In genomic region chr15:93037341-93038063, GRCh38 we compare ENCODE assay signal across 9 cellular contexts. TPM values are rescaled to one million over a fixed set of nuclear protein-coding genes. Genes with fewer than 3 reads are reported as not detected.
DNase-seq lines count a peak whose midpoint lies in the region; ATAC-seq and TF ChIP-seq lines count a peak whose summit lies in the region.
"Had no signal": no experiment of that assay in that cellular context is flagged by ENCODE, and none has a peak within 500 bp of the region (broad histone marks: within the 10 kb centered on the region; RNA-seq: fewer than 3 reads in every experiment).

No MANE protein-coding gene starts in this region.

- intact Hi-C loops in PC-3 (cut with micrococcal nuclease), result no loop called here

- H3K27me3 ChIP-seq in PC-3 (ENCODE audit: low read length), result no peaks in the 10 kb centered on the region

- DNase-seq in GM04504 (ENCODE audit: low read depth) (peak; percentile 20), PC-3 (no peak), fibroblast of villous mesenchyme (ENCODE audit: low read depth) (peak; percentile 68), putamen (ENCODE audit: low spot score) (peak; percentile 54), 8988T (no peak), NCI-H2029 (lab: John Stamatoyannopoulos, UW) (no peak)
- no peak for DNase-seq in stimulated activated naive B cell treated with anti-CD40 and anti-IgM and Interleukin-4, amounts not matched to agents 10 μg/mL and 1 μg/mL and 100 μg/mL, for 72 hours
- no peak for DNase-seq in stimulated activated naive CD8-positive, alpha-beta T cell treated with anti-CD3 and anti-CD28 coated beads, Interleukin-15, amount 100 ng/mL, for 72 hours

- peaks cover 12 to 24% of the 10 kb centered on the region in 2 donors for H3K4me1 Mint-ChIP-seq in stimulated activated naive B cell treated with anti-CD40 and anti-IgM and Interleukin-4, amounts not matched to agents 10 μg/mL and 1 μg/mL and 100 μg/mL, for 72 hours
- peaks cover 16% of the 10 kb centered on the region for H3K4me1 Mint-ChIP-seq in stimulated activated naive CD8-positive, alpha-beta T cell treated with anti-CD3 and anti-CD28 coated beads, Interleukin-15, amount 100 ng/mL, for 72 hours

- H3K27ac Mint-ChIP-seq in stimulated activated naive B cell treated with anti-CD40 and anti-IgM and Interleukin-4, amounts not matched to agents 10 μg/mL and 1 μg/mL and 100 μg/mL, for 72 hours, result no peak overlapping the region
- no peak overlapping the region for H3K27ac Mint-ChIP-seq in stimulated activated naive CD8-positive, alpha-beta T cell treated with anti-CD3 and anti-CD28 coated beads, Interleukin-15, amount 100 ng/mL, for 72 hours
- H3K27ac Mint-ChIP-seq: T-helper 2 cell treated with Interferon-gamma antibody and Interleukin-4, amounts not matched to agents 5 μg/mL and 100 μg/mL, for 36 hours had no signal

- H3K27ac ChIP-seq in PC-3 (ENCODE audit: low read length), result no peak overlapping the region

- TF ChIP-seq CTCF in PC-3 (conservative IDR thresholded peaks at IDR 0.05; ENCODE audit: low read depth, low read length) (no peak), fibroblast of villous mesenchyme (IDR thresholded peaks at IDR 0.05; ENCODE audit: insufficient read depth, low read depth, low read length) (no peak)

- CTCF ChIA-PET in PC-3 (lab: Charles Lee), result no interaction called here

- H3K27me3 Mint-ChIP-seq in stimulated activated naive B cell treated with anti-CD40 and anti-IgM and Interleukin-4, amounts not matched to agents 10 μg/mL and 1 μg/mL and 100 μg/mL, for 72 hours, result peaks cover 16 to 33% of the 10 kb centered on the region in 2 donors
- H3K27me3 Mint-ChIP-seq in stimulated activated naive CD8-positive, alpha-beta T cell treated with anti-CD3 and anti-CD28 coated beads, Interleukin-15, amount 100 ng/mL, for 72 hours, result no peaks in the 10 kb centered on the region

- H3K36me3 Mint-ChIP-seq in stimulated activated naive B cell treated with anti-CD40 and anti-IgM and Interleukin-4, amounts not matched to agents 10 μg/mL and 1 μg/mL and 100 μg/mL, for 72 hours, result no peaks in the 10 kb centered on the region

- no peak overlapping the region for H2AFZ ChIP-seq in PC-3 (ENCODE audit: low read length)

- H3K4me1 ChIP-seq in PC-3 (ENCODE audit: insufficient read depth, low read length), result no peaks in the 10 kb centered on the region

- H3K9ac ChIP-seq in PC-3 (ENCODE audit: low read length), result no peak overlapping the region

- H3F3A ChIP-seq in PC-3 (ENCODE audit: low read length, unreplicated experiment), result no peaks in the 10 kb centered on the region

- POLR2A ChIA-PET in PC-3 (lab: Charles Lee; ENCODE audit: unreplicated experiment), result no interaction called here

- H3K4me3 Mint-ChIP-seq in stimulated activated naive B cell treated with anti-CD40 and anti-IgM and Interleukin-4, amounts not matched to agents 10 μg/mL and 1 μg/mL and 100 μg/mL, for 72 hours, result no peak overlapping the region
- no peak overlapping the region for H3K4me3 Mint-ChIP-seq in stimulated activated naive CD8-positive, alpha-beta T cell treated with anti-CD3 and anti-CD28 coated beads, Interleukin-15, amount 100 ng/mL, for 72 hours
- H3K4me3 Mint-ChIP-seq: T-helper 2 cell treated with Interferon-gamma antibody and Interleukin-4, amounts not matched to agents 5 μg/mL and 100 μg/mL, for 36 hours had no signal

- H3K36me3 ChIP-seq in PC-3 (ENCODE audit: low read depth, low read length), result no peaks in the 10 kb centered on the region

- H3K9me3 ChIP-seq in PC-3 (ENCODE audit: low read length), result no peaks in the 10 kb centered on the region

- BruUV-seq in PC-3 (replicated peaks; lab: Mats Ljungman, UMichigan), result no TSS peak

- H3K79me2 ChIP-seq in PC-3 (ENCODE audit: low read length), result no peaks in the 10 kb centered on the region

- H3K9me2 ChIP-seq in PC-3 (replicated peaks; ENCODE audit: low read length), result no peaks in the 10 kb centered on the region

- 0 out of 2 replicates have a peak, but pooled peaks have one; percentile 37 for ATAC-seq in PC-3
- ATAC-seq in stimulated activated naive B cell treated with anti-CD40 and anti-IgM and Interleukin-4, amounts not matched to agents 10 μg/mL and 1 μg/mL and 100 μg/mL, for 72 hours (replicated peaks), result no peak
- ATAC-seq in stimulated activated naive CD8-positive, alpha-beta T cell treated with anti-CD3 and anti-CD28 coated beads, Interleukin-15, amount 100 ng/mL, for 72 hours, result no peak

- no peak overlapping the region for H3K4me3 ChIP-seq in PC-3 (ENCODE audit: low read length)
- no peak overlapping the region for H3K4me3 ChIP-seq in fibroblast of villous mesenchyme (ENCODE audit: low read depth, low read length)

- H3K4me2 ChIP-seq in PC-3 (ENCODE audit: low read length), result no peak overlapping the region

- H3K9me3 Mint-ChIP-seq in stimulated activated naive B cell treated with anti-CD40 and anti-IgM and Interleukin-4, amounts not matched to agents 10 μg/mL and 1 μg/mL and 100 μg/mL, for 72 hours, result peaks cover 0 to 4% of the 10 kb centered on the region in 2 donors
- H3K9me3 Mint-ChIP-seq in stimulated activated naive CD8-positive, alpha-beta T cell treated with anti-CD3 and anti-CD28 coated beads, Interleukin-15, amount 100 ng/mL, for 72 hours, result no peaks in the 10 kb centered on the region
- H3K9me3 Mint-ChIP-seq: T-helper 2 cell treated with Interferon-gamma antibody and Interleukin-4, amounts not matched to agents 5 μg/mL and 100 μg/mL, for 36 hours had no signal

- no peaks in the 10 kb centered on the region for H4K20me1 ChIP-seq in PC-3 (ENCODE audit: low read length)

RNA-seq across cellular contexts. Expression of gene RGMA, which starts 51.5 kb away (rescaled TPM):
- total RNA-seq in PC-3 (2014; rRNA removed), result 1.3 and 2.5 TPM in 2 replicates
- 0.32 TPM in 1 of 2 replicates, not detected in the other for total RNA-seq in fibroblast of villous mesenchyme

Comparison
In these comparisons a context has a peak if more than half of its experiments do, and no peak if none do; other contexts are left out.
1. DNase-seq: peak in GM04504 (single experiment), fibroblast of villous mesenchyme (single experiment) and putamen (single experiment); none in PC-3 (single experiment), 8988T (single experiment), NCI-H2029 (single experiment), stimulated activated naive B cell treated with anti-CD40 and anti-IgM and Interleukin-4, amounts not matched to agents 10 μg/mL and 1 μg/mL and 100 μg/mL, for 72 hours (single experiment) and stimulated activated naive CD8-positive, alpha-beta T cell treated with anti-CD3 and anti-CD28 coated beads, Interleukin-15, amount 100 ng/mL, for 72 hours (0 of 2).